Comparison of ENCODE assay signal across 39 cellular contexts in the genomic region with DNA sequence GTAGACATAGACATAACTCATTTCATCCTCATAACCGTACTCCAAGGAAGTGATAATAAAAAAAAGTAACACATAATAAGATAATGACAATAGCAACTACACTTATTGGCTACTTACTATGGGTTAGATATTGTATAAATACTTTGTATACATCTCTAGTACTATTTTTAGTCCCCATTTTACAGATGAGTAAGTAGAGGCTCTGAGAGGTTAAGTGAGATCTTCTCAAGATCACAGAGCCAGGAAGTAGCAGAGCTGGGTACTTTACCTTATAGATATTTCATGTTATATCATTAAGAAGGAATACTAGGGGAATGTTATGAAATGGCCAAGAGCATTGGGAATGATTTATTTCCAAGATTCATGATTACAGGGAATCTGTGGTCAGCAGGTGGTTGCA. TPM values are rescaled to one million over a fixed set of nuclear protein-coding genes. Genes with fewer than 3 reads are reported as not detected.
"Had no signal": no experiment of that assay in that cellular context is flagged by ENCODE, and none has a peak within 500 bp of the region (broad histone marks: within the 10 kb centered on the region; RNA-seq: fewer than 3 reads in every experiment).

No MANE protein-coding gene starts in this region.

- H3K9me3 Mint-ChIP-seq: activated CD4-positive, alpha-beta memory T cell treated with anti-CD3 and anti-CD28 coated beads, Interleukin-2, amount 10 ng/mL, durations not matched to agents 7 days and 5 days; central memory CD8-positive, alpha-beta T cell; T-helper 2 cell treated with Interferon-gamma antibody and Interleukin-4, amounts not matched to agents 5 μg/mL and 100 μg/mL, for 36 hours had no signal

- H3K27ac ChIP-seq: cardiac muscle cell, WERI-Rb-1 had no signal

- ATAC-seq: activated CD4-positive, alpha-beta T cell treated with anti-CD3 and anti-CD28 coated beads for 36 hours; activated CD4-positive, CD25-positive, alpha-beta regulatory T cell treated with anti-CD3 and anti-CD28 coated beads, Interleukin-2, amount 50 U/mL, for 24 hours; activated CD8-positive, alpha-beta memory T cell treated with anti-CD3 and anti-CD28 coated beads, Interleukin-2, amount 10 ng/mL, durations not matched to agents 7 days and 5 days; activated CD8-positive, alpha-beta T cell treated with anti-CD3 and anti-CD28 coated beads, Interleukin-2, amount 10 ng/mL, durations not matched to agents 7 days and 5 days; activated naive CD8-positive, alpha-beta T cell treated with anti-CD3 and anti-CD28 coated beads, Interleukin-2, amount 50 U/mL, for 24 hours; WTC11 had no signal

- H3K36me3 ChIP-seq: ascending aorta, cardiac muscle cell, WERI-Rb-1 had no signal

- H3K27ac Mint-ChIP-seq: activated CD4-positive, alpha-beta memory T cell treated with anti-CD3 and anti-CD28 coated beads, Interleukin-2, amount 10 ng/mL, durations not matched to agents 7 days and 5 days; activated CD4-positive, alpha-beta T cell treated with anti-CD3 and anti-CD28 coated beads for 36 hours; activated CD4-positive, alpha-beta T cell treated with anti-CD3 and anti-CD28 coated beads, Interleukin-2, amount 10 ng/mL, durations not matched to agents 7 days and 5 days; activated CD8-positive, alpha-beta memory T cell treated with anti-CD3 and anti-CD28 coated beads, Interleukin-2, amount 10 ng/mL, durations not matched to agents 7 days and 5 days; activated CD8-positive, alpha-beta T cell treated with anti-CD3 and anti-CD28 coated beads, Interleukin-2, amount 10 ng/mL, durations not matched to agents 7 days and 5 days; activated naive CD4-positive, alpha-beta T cell treated with anti-CD3 and anti-CD28 coated beads, Interleukin-2, amount 10 ng/mL, durations not matched to agents 7 days and 5 days; activated naive CD4-positive, alpha-beta T cell treated with anti-CD3 and anti-CD28 coated beads, Interleukin-2, amount 50 U/mL, for 24 hours; activated naive CD8-positive, alpha-beta T cell; activated naive CD8-positive, alpha-beta T cell treated with anti-CD3 and anti-CD28 coated beads, Interleukin-2, amount 10 ng/mL, durations not matched to agents 7 days and 5 days; activated naive CD8-positive, alpha-beta T cell treated with anti-CD3 and anti-CD28 coated beads, Interleukin-2, amount 50 U/mL, for 24 hours; activated T-cell treated with anti-CD3 and anti-CD28 coated beads, Interleukin-2, amount 50 U/mL, for 24 hours; activated T-helper 2 cell treated with anti-CD3 and anti-CD28 coated beads, Interferon-gamma antibody, Interleukin-2, Interleukin-4, amounts not matched to agents 10 μg/mL and 5 μg/mL and 100 μg/mL, durations not matched to agents 14 hours and 24 hours and 36 hours; brain; T-helper 1 cell treated with Interleukin-12 subunit alpha and Interleukin-12 subunit beta and Interleukin-4 antibody, amounts not matched to agents 30 μg/mL and 1 μg/mL, for 36 hours; T-helper 2 cell treated with Interferon-gamma antibody and Interleukin-4, amounts not matched to agents 5 μg/mL and 100 μg/mL, for 36 hours; WTC11 had no signal

- H3K4me1 Mint-ChIP-seq: activated CD4-positive, alpha-beta memory T cell treated with anti-CD3 and anti-CD28 coated beads, Interleukin-2, amount 10 ng/mL, durations not matched to agents 7 days and 5 days; activated CD4-positive, alpha-beta T cell treated with anti-CD3 and anti-CD28 coated beads for 36 hours; activated CD4-positive, alpha-beta T cell treated with anti-CD3 and anti-CD28 coated beads, Interleukin-2, amount 10 ng/mL, durations not matched to agents 7 days and 5 days; activated CD8-positive, alpha-beta memory T cell treated with anti-CD3 and anti-CD28 coated beads, Interleukin-2, amount 10 ng/mL, durations not matched to agents 7 days and 5 days; activated naive CD4-positive, alpha-beta T cell treated with anti-CD3 and anti-CD28 coated beads, Interleukin-2, amount 10 ng/mL, durations not matched to agents 7 days and 5 days; activated naive CD4-positive, alpha-beta T cell treated with anti-CD3 and anti-CD28 coated beads, Interleukin-2, amount 50 U/mL, for 24 hours; activated naive CD8-positive, alpha-beta T cell treated with anti-CD3 and anti-CD28 coated beads, Interleukin-2, amount 10 ng/mL, durations not matched to agents 7 days and 5 days; activated naive CD8-positive, alpha-beta T cell treated with anti-CD3 and anti-CD28 coated beads, Interleukin-2, amount 50 U/mL, for 24 hours; brain; central memory CD8-positive, alpha-beta T cell; WTC11 had no signal

- H3K4me3 Mint-ChIP-seq: activated CD4-positive, alpha-beta memory T cell treated with anti-CD3 and anti-CD28 coated beads, Interleukin-2, amount 10 ng/mL, durations not matched to agents 7 days and 5 days; activated CD4-positive, alpha-beta T cell treated with anti-CD3 and anti-CD28 coated beads for 36 hours; activated CD4-positive, alpha-beta T cell treated with anti-CD3 and anti-CD28 coated beads, Interleukin-2, amount 10 ng/mL, durations not matched to agents 7 days and 5 days; activated CD8-positive, alpha-beta memory T cell treated with anti-CD3 and anti-CD28 coated beads, Interleukin-2, amount 10 ng/mL, durations not matched to agents 7 days and 5 days; activated CD8-positive, alpha-beta T cell treated with anti-CD3 and anti-CD28 coated beads, Interleukin-2, amount 10 ng/mL, durations not matched to agents 7 days and 5 days; activated naive CD4-positive, alpha-beta T cell treated with anti-CD3 and anti-CD28 coated beads, Interleukin-2, amount 10 ng/mL, durations not matched to agents 7 days and 5 days; activated naive CD4-positive, alpha-beta T cell treated with anti-CD3 and anti-CD28 coated beads, Interleukin-2, amount 50 U/mL, for 24 hours; activated naive CD8-positive, alpha-beta T cell; activated naive CD8-positive, alpha-beta T cell treated with anti-CD3 and anti-CD28 coated beads, Interleukin-2, amount 10 ng/mL, durations not matched to agents 7 days and 5 days; activated naive CD8-positive, alpha-beta T cell treated with anti-CD3 and anti-CD28 coated beads, Interleukin-2, amount 50 U/mL, for 24 hours; activated T-cell treated with anti-CD3 and anti-CD28 coated beads, Interleukin-2, amount 50 U/mL, for 24 hours; brain; central memory CD8-positive, alpha-beta T cell; T-helper 1 cell treated with Interleukin-12 subunit alpha and Interleukin-12 subunit beta and Interleukin-4 antibody, amounts not matched to agents 30 μg/mL and 1 μg/mL, for 36 hours; T-helper 2 cell treated with Interferon-gamma antibody and Interleukin-4, amounts not matched to agents 5 μg/mL and 100 μg/mL, for 36 hours; WTC11 had no signal

- DNase-seq: activated CD4-positive, alpha-beta memory T cell treated with anti-CD3 and anti-CD28 coated beads, Interleukin-2, amount 10 ng/mL, durations not matched to agents 7 days and 5 days; activated CD4-positive, alpha-beta T cell treated with anti-CD3 and anti-CD28 coated beads for 1 hour; activated CD4-positive, alpha-beta T cell treated with anti-CD3 and anti-CD28 coated beads for 36 hours; activated CD4-positive, alpha-beta T cell treated with anti-CD3 and anti-CD28 coated beads for 48 hours; activated CD4-positive, alpha-beta T cell treated with anti-CD3 and anti-CD28 coated beads, Interleukin-2, amount 10 ng/mL, durations not matched to agents 7 days and 5 days; activated CD4-positive, alpha-beta T cell treated with anti-CD3 and anti-CD28 coated beads, Interleukin-2, amount 50 U/mL, for 48 hours; activated CD4-positive, CD25-positive, alpha-beta regulatory T cell; activated CD8-positive, alpha-beta memory T cell treated with anti-CD3 and anti-CD28 coated beads for 24 hours; activated CD8-positive, alpha-beta memory T cell treated with anti-CD3 and anti-CD28 coated beads, Interleukin-2, amount 10 ng/mL, durations not matched to agents 7 days and 5 days; activated CD8-positive, alpha-beta memory T cell treated with anti-CD3 and anti-CD28 coated beads, Interleukin-2, amount 50 U/mL, for 48 hours; activated CD8-positive, alpha-beta T cell treated with anti-CD3 and anti-CD28 coated beads, Interleukin-2, amount 10 ng/mL, durations not matched to agents 7 days and 5 days; activated effector memory CD4-positive, alpha-beta T cell treated with Interleukin-2 at 50 U/mL for 16 hours; activated gamma-delta T cell; activated naive CD4-positive, alpha-beta T cell treated with anti-CD3 and anti-CD28 coated beads, Interleukin-2, amount 10 ng/mL, durations not matched to agents 7 days and 5 days; activated naive CD4-positive, alpha-beta T cell treated with Interleukin-2 at 50 U/mL for 16 hours; activated naive CD8-positive, alpha-beta T cell treated with anti-CD3 and anti-CD28 coated beads, Interleukin-2, amount 10 ng/mL, durations not matched to agents 7 days and 5 days; activated naive CD8-positive, alpha-beta T cell treated with anti-CD3 and anti-CD28 coated beads, Interleukin-2, amount 50 U/mL, for 24 hours; activated T-cell treated with anti-CD3 and anti-CD28 coated beads, Interleukin-2, amount 50 U/mL, for 24 hours; activated T-cell treated with anti-CD3 and anti-CD28 coated beads, Interleukin-2, amount 50 U/mL, for 48 hours; amygdala; anterior cingulate cortex; caudate nucleus; cerebellar nuclear complex; T-helper 1 cell; T-helper 2 cell; T-helper 9 cell; WERI-Rb-1 had no signal

- H3K36me3 Mint-ChIP-seq: activated CD8-positive, alpha-beta memory T cell treated with anti-CD3 and anti-CD28 coated beads, Interleukin-2, amount 10 ng/mL, durations not matched to agents 7 days and 5 days; activated naive CD4-positive, alpha-beta T cell treated with anti-CD3 and anti-CD28 coated beads, Interleukin-2, amount 10 ng/mL, durations not matched to agents 7 days and 5 days; activated naive CD4-positive, alpha-beta T cell treated with anti-CD3 and anti-CD28 coated beads, Interleukin-2, amount 50 U/mL, for 24 hours; activated naive CD8-positive, alpha-beta T cell; activated naive CD8-positive, alpha-beta T cell treated with anti-CD3 and anti-CD28 coated beads, Interleukin-2, amount 10 ng/mL, durations not matched to agents 7 days and 5 days had no signal

- H3K4me3 ChIP-seq: cardiac muscle cell had no signal

- H3K4me1 ChIP-seq: ascending aorta had no signal

- H3K9me3 ChIP-seq: ascending aorta had no signal

- H3K27me3 ChIP-seq: ascending aorta, cardiac muscle cell had no signal

- H3K27me3 Mint-ChIP-seq: activated CD4-positive, alpha-beta memory T cell treated with anti-CD3 and anti-CD28 coated beads, Interleukin-2, amount 10 ng/mL, durations not matched to agents 7 days and 5 days; activated CD8-positive, alpha-beta memory T cell treated with anti-CD3 and anti-CD28 coated beads, Interleukin-2, amount 10 ng/mL, durations not matched to agents 7 days and 5 days had no signal

- FAIRE-seq: TTC549 had no signal

RNA-seq across cellular contexts. Expression of a gene that starts 49.4 kb away (rescaled TPM):
- total RNA-seq: activated CD4-positive, alpha-beta memory T cell treated with anti-CD3 and anti-CD28 coated beads, Interleukin-2, amount 10 ng/mL, durations not matched to agents 7 days and 5 days; activated CD4-positive, alpha-beta T cell treated with anti-CD3 and anti-CD28 coated beads for 36 hours; activated CD4-positive, alpha-beta T cell treated with anti-CD3 and anti-CD28 coated beads, Interleukin-2, amount 10 ng/mL, durations not matched to agents 7 days and 5 days; activated CD8-positive, alpha-beta memory T cell treated with anti-CD3 and anti-CD28 coated beads, Interleukin-2, amount 10 ng/mL, durations not matched to agents 7 days and 5 days; activated CD8-positive, alpha-beta T cell treated with anti-CD3 and anti-CD28 coated beads, Interleukin-2, amount 10 ng/mL, durations not matched to agents 7 days and 5 days; activated naive CD8-positive, alpha-beta T cell treated with anti-CD3 and anti-CD28 coated beads, Interleukin-2, amount 10 ng/mL, durations not matched to agents 7 days and 5 days had no signal
